ENCODE assay signal across 9 cellular contexts in genomic region chr1:40627987-40628902, GRCh38. TPM values are rescaled to one million over a fixed set of nuclear protein-coding genes. Genes with fewer than 3 reads are reported as not detected.
DNase-seq lines count a peak whose midpoint lies in the region; ATAC-seq and TF ChIP-seq lines count a peak whose summit lies in the region.
"Had no signal": no experiment of that assay in that cellular context is flagged by ENCODE, and none has a peak within 500 bp of the region (broad histone marks: within the 10 kb centered on the region; RNA-seq: fewer than 3 reads in every experiment).

No MANE protein-coding gene starts in this region.

- TF ChIP-seq POLR2A in GM18505 (IDR thresholded peaks at IDR 0.05; ENCODE audit: borderline replicate concordance, extremely low read depth, insufficient read depth, insufficient read length) = no peak

- ATAC-seq in GM18505 (IDR thresholded peaks at IDR 0.05; ENCODE audit: unreplicated experiment) = peak; percentile 57
- ATAC-seq in GM19467 (IDR thresholded peaks at IDR 0.05; ENCODE audit: unreplicated experiment) = peak; percentile 60
- ATAC-seq in HG03460 (IDR thresholded peaks at IDR 0.05; ENCODE audit: unreplicated experiment) = peak; percentile 44

- DNase-seq in islet precursor cell = peak; percentile 21
- no peak for DNase-seq in NCI-H526 (lab: John Stamatoyannopoulos, UW)
- DNase-seq in COLO668 (lab: John Stamatoyannopoulos, UW; ENCODE audit: unreplicated experiment) = no peak
- no peak for DNase-seq in SK-N-DZ (ENCODE audit: low spot score)
- DNase-seq in NCI-H510A treated with DMSO at 0.1 percent for 48 hours (lab: John Stamatoyannopoulos, UW) = no peak
- DNase-seq: GF-D8 had no signal

RNA-seq across cellular contexts. Expression of gene RIMS3, which starts 37.2 kb away (rescaled TPM):
- 60.3 and 81.1 TPM in 2 replicates for polyA plus RNA-seq in SK-N-DZ (2014; cell fraction: cytosol; rRNA removed)
- polyA plus RNA-seq in SK-N-DZ (2014; cell fraction: nucleus; rRNA removed) = 102 and 112 TPM in 2 replicates
